In the genomic region with DNA sequence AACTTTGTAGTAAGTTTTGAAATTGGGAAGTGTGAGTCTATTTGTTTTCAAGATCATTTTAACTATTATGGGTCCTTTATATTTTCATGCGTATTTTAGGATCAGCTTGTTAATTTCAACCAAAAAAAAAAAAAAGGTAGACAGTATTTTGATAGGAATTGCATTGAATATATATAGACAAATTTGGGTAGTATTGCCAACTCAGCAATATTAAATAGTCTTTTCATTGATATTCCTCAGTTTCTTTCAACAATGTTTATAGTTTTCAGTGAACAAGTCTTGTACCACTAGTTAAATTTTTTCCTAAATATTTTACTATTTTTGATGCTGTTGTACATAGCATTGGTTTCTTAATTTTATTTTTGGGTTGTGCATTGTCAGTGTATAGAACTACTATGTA, we compare ENCODE assay signal across 3 cellular contexts.
TF ChIP-seq lines count a peak whose summit lies in the region.

No MANE protein-coding gene starts in this region.

TF ChIP-seq in A549, 52 proteins besides CTCF, POLR2A, EP300 and RAD21:
- no peak for TF ChIP-seq FOSB (CRISPR knock-in tag; IDR thresholded peaks at IDR 0.05)
- TF ChIP-seq, protein P1, sequence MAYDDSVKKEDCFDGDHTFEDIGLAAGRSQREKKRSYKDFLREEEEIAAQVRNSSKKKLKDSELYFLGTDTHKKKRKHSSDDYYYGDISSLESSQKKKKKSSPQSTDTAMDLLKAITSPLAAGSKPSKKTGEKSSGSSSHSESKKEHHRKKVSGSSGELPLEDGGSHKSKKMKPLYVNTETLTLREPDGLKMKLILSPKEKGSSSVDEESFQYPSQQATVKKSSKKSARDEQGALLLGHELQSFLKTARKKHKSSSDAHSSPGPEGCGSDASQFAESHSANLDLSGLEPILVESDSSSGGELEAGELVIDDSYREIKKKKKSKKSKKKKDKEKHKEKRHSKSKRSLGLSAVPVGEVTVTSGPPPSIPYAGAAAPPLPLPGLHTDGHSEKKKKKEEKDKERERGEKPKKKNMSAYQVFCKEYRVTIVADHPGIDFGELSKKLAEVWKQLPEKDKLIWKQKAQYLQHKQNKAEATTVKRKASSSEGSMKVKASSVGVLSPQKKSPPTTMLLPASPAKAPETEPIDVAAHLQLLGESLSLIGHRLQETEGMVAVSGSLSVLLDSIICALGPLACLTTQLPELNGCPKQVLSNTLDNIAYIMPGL (CRISPR knock-in tag; IDR thresholded peaks at IDR 0.05; ENCODE audit: borderline replicate concordance): no peak
- TF ChIP-seq MAFK (IDR thresholded peaks at IDR 0.05; ENCODE audit: partially characterized antibody): peak; percentile 88

TF ChIP-seq in IMR-90, 13 proteins besides CTCF, POLR2A, EP300 and RAD21:
- TF ChIP-seq, protein P2, sequence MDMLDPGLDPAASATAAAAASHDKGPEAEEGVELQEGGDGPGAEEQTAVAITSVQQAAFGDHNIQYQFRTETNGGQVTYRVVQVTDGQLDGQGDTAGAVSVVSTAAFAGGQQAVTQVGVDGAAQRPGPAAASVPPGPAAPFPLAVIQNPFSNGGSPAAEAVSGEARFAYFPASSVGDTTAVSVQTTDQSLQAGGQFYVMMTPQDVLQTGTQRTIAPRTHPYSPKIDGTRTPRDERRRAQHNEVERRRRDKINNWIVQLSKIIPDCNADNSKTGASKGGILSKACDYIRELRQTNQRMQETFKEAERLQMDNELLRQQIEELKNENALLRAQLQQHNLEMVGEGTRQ (IDR thresholded peaks at IDR 0.05; ENCODE audit: low read depth, low read length): no peak
- TF ChIP-seq RCOR1 (IDR thresholded peaks at IDR 0.05; ENCODE audit: insufficient replicate concordance, low read length) (no peak), NFE2L2 (IDR thresholded peaks at IDR 0.05; ENCODE audit: low read depth, low read length) (no peak), MAFK (IDR thresholded peaks at IDR 0.05; ENCODE audit: low read depth, low read length) (peak; percentile 97), CHD1 (IDR thresholded peaks at IDR 0.05; ENCODE audit: low read depth, low read length) (no peak)
TF ChIP-seq in IMR-90: peak in this region for 1.

TF ChIP-seq in H1, 55 proteins besides CTCF, POLR2A, EP300 and RAD21:
- TF ChIP-seq ASH2L (IDR thresholded peaks at IDR 0.05; ENCODE audit: low read length) (no peak), RBBP5 (IDR thresholded peaks at IDR 0.05; ENCODE audit: borderline replicate concordance, low read depth, low read length) (no peak), MAFK (IDR thresholded peaks at IDR 0.05; ENCODE audit: low read depth, low read length) (peak; percentile 91)
